Comparison of ENCODE assay signal across 33 cellular contexts in genomic region chr2:54752439-54752838, GRCh38. TPM values are rescaled to one million over a fixed set of nuclear protein-coding genes. Genes with fewer than 3 reads are reported as not detected.
DNase-seq lines count a peak whose midpoint lies in the region; ATAC-seq, FAIRE-seq and TF ChIP-seq lines count a peak whose summit lies in the region.
"Had no signal": no experiment of that assay in that cellular context is flagged by ENCODE, and none has a peak within 500 bp of the region (broad histone marks: within the 10 kb centered on the region; RNA-seq: fewer than 3 reads in every experiment).

No MANE protein-coding gene starts in this region.

- H3K4me3 ChIP-seq in HEK293 (ENCODE audit: low read depth, low read length) (no peak overlapping the region), K562 (no peak overlapping the region), H1 (ENCODE audit: extremely low read depth in 1 of 4, insufficient read depth in 2 of 4, low read depth in 3 of 4, low read length in 4 of 4) (no peak overlapping the region)
- H3K4me3 ChIP-seq: A549; BLaER1; BLaER1 treated with 17β-estradiol and CSF1 and Interleukin-3, amounts not matched to agents 10 nM and 100 nM had no signal

- H4K91ac ChIP-seq in H1 (replicated peaks; ENCODE audit: insufficient read length, low read length) = no peak overlapping the region

- H3K79me2 ChIP-seq in K562 (ENCODE audit: control insufficient read depth, insufficient read depth, low read length) (no peaks in the 10 kb centered on the region), H1 (ENCODE audit: control insufficient read depth in 1 of 2, insufficient read depth in 2 of 2, low read length in 2 of 2) (no peaks in the 10 kb centered on the region)

- H3K9me3 ChIP-seq in HEK293 (ENCODE audit: control insufficient read depth, insufficient read depth, low read depth, low read length) (no peaks in the 10 kb centered on the region), K562 (replicated peaks; ENCODE audit: control insufficient read depth, insufficient read depth, low read depth, low read length) (no peaks in the 10 kb centered on the region), H1 (ENCODE audit: insufficient read depth in 2 of 2, low read depth in 1 of 2, low read length in 1 of 2) (no peaks in the 10 kb centered on the region)
- H3K9me3 ChIP-seq: A549, BE2C, BLaER1, Caco-2 had no signal

- H3K23me2 ChIP-seq in H1 (ENCODE audit: low read depth, low read length) = no peaks in the 10 kb centered on the region

- H3K27ac ChIP-seq in HEK293 (ENCODE audit: extremely low read depth, low read depth, low read length) = no peak overlapping the region
- H3K27ac ChIP-seq in K562 (ENCODE audit: extremely low read depth, low read depth, low read length) = no peak overlapping the region
- H3K27ac ChIP-seq in H1 (ENCODE audit: low read depth, low read length) = no peak overlapping the region
- H3K27ac ChIP-seq: 22Rv1; A549; BLaER1; BLaER1 treated with 17β-estradiol and CSF1 and Interleukin-3, amounts not matched to agents 10 nM and 100 nM; C4-2B had no signal

- H3K56ac ChIP-seq in H1 (replicated peaks; ENCODE audit: insufficient read length, low read depth, low read length) = no peak overlapping the region

- no peak overlapping the region for H4K5ac ChIP-seq in H1 (ENCODE audit: insufficient read length, low read depth, low read length)

- H3K27ac Mint-ChIP-seq in activated CD8-positive, alpha-beta memory T cell treated with anti-CD3 and anti-CD28 coated beads, Interleukin-2, amount 10 ng/mL, durations not matched to agents 7 days and 5 days = no peak overlapping the region
- H3K27ac Mint-ChIP-seq: CD14-positive monocyte; CD4-positive, alpha-beta memory T cell; CD4-positive, alpha-beta T cell; CD4-positive, CD25-positive, alpha-beta regulatory T cell; CD8-positive, alpha-beta memory T cell; CD8-positive, alpha-beta T cell had no signal

- CTCF ChIA-PET in HEK293 (lab: Yijun Ruan, JAX) (no interaction called here), K562 (lab: Yijun Ruan, JAX; ENCODE audit: low intra/inter-chr PET ratio) (no interaction called here), H1 (lab: Charles Lee; ENCODE audit: partially characterized antibody) (no interaction called here)
- CTCF ChIA-PET in activated CD8-positive, alpha-beta memory T cell treated with anti-CD3 and anti-CD28 coated beads, Interleukin-2, amount 10 ng/mL, durations not matched to agents 7 days and 5 days (lab: Charles Lee) = no interaction called here

- no peaks in the 10 kb centered on the region for H3K9me1 ChIP-seq in K562 (ENCODE audit: control insufficient read depth, insufficient read depth, low read length)

- in situ Hi-C loops in K562 (cut with MboI) = no loop called here

- no peak overlapping the region for H2BK12ac ChIP-seq in H1 (ENCODE audit: low read depth, low read length)

- no peak for TF ChIP-seq POLR2A in K562 (conservative IDR thresholded peaks at IDR 0.05)
- no peak for TF ChIP-seq POLR2A in H1 (IDR thresholded peaks at IDR 0.05; ENCODE audit: control extremely low read depth in 1 of 2, low read depth in 2 of 2, low read length in 2 of 2)

- ATAC-seq in K562 (no peak), SK-N-SH treated with all-trans-retinoic acid at 6 μM for 48 hours (no peak)
- ATAC-seq in activated CD8-positive, alpha-beta memory T cell treated with anti-CD3 and anti-CD28 coated beads, Interleukin-2, amount 10 ng/mL, durations not matched to agents 7 days and 5 days = no peak
- ATAC-seq: A549; CD8-positive, alpha-beta T cell had no signal

- no peaks in the 10 kb centered on the region for H3K36me3 ChIP-seq in HEK293 (ENCODE audit: control insufficient read depth in 2 of 2, insufficient read depth in 1 of 2, low read length in 2 of 2)
- no peaks in the 10 kb centered on the region for H3K36me3 ChIP-seq in K562 (ENCODE audit: control insufficient read depth, insufficient read depth, low read length)
- no peaks in the 10 kb centered on the region for H3K36me3 ChIP-seq in H1 (ENCODE audit: control insufficient read depth in 2 of 4, insufficient read depth in 4 of 4, low read length in 3 of 4)
- H3K36me3 ChIP-seq: BE2C; BLaER1; BLaER1 treated with 17β-estradiol and CSF1 and Interleukin-3, amounts not matched to agents 10 nM and 100 nM had no signal

- DNase-seq in K562 (ENCODE audit: extremely low read depth in 1 of 4, low spot score in 3 of 4) = no peak
- DNase-seq in H1 (ENCODE audit: low read depth in 1 of 2, low spot score in 2 of 2) = no peak
- no peak for DNase-seq in GM10266 (ENCODE audit: extremely low spot score)
- no peak for DNase-seq in activated CD8-positive, alpha-beta memory T cell treated with anti-CD3 and anti-CD28 coated beads, Interleukin-2, amount 10 ng/mL, durations not matched to agents 7 days and 5 days
- DNase-seq: 8988T; ACHN; AML-193; BE2C; C1 segment of cervical spinal cord; Caco-2; Calu3; CD4-positive, alpha-beta memory T cell; CD4-positive, alpha-beta T cell; CD4-positive, CD25-positive, alpha-beta regulatory T cell; CD8-positive, alpha-beta memory T cell; CD8-positive, alpha-beta T cell; COR-L47; DMS 273 treated with DMSO at 0.1 percent for 48 hours; DMS153; DMS53; DMS79; DMS79 treated with DMSO at 0.1 percent for 48 hours; DND-41; EL had no signal

- H3K4me1 Mint-ChIP-seq in activated CD8-positive, alpha-beta memory T cell treated with anti-CD3 and anti-CD28 coated beads, Interleukin-2, amount 10 ng/mL, durations not matched to agents 7 days and 5 days = no peaks in the 10 kb centered on the region
- H3K4me1 Mint-ChIP-seq: CD4-positive, alpha-beta memory T cell; CD4-positive, CD25-positive, alpha-beta regulatory T cell; CD8-positive, alpha-beta memory T cell had no signal

- no TSS peak for BruUV-seq in K562 (replicated peaks; lab: Mats Ljungman, UMichigan)

- POLR2A ChIA-PET in HEK293 (lab: Yijun Ruan, JAX) (no interaction called here), K562 (lab: Yijun Ruan, JAX) (no interaction called here), H1 (lab: Charles Lee; ENCODE audit: partially characterized antibody) (no interaction called here)

- H4K8ac ChIP-seq in H1 (ENCODE audit: extremely low read depth, insufficient read depth, low read length) = no peak overlapping the region

- no peaks in the 10 kb centered on the region for H3K36me3 Mint-ChIP-seq in activated CD8-positive, alpha-beta memory T cell treated with anti-CD3 and anti-CD28 coated beads, Interleukin-2, amount 10 ng/mL, durations not matched to agents 7 days and 5 days
- H3K36me3 Mint-ChIP-seq: CD14-positive monocyte; CD4-positive, alpha-beta memory T cell; CD4-positive, CD25-positive, alpha-beta regulatory T cell; CD8-positive, alpha-beta memory T cell; CD8-positive, alpha-beta T cell had no signal

- intact Hi-C loops in K562 (cut with micrococcal nuclease) = no loop called here

- H3K27me3 ChIP-seq in K562 (ENCODE audit: control insufficient read depth in 2 of 2, insufficient read depth in 2 of 2, low read length in 2 of 2) (peaks cover 3 to 11% of the 10 kb centered on the region in 2 experiments; a peak in 3 of 5 replicates), H1 (replicated peaks in 1 of 4; ENCODE audit: control insufficient read depth in 3 of 4, extremely low read depth in 1 of 4, insufficient read depth in 3 of 4, low read length in 3 of 4) (no peaks in the 10 kb centered on the region)
- H3K27me3 ChIP-seq: BE2C; BLaER1; BLaER1 treated with 17β-estradiol and CSF1 and Interleukin-3, amounts not matched to agents 10 nM and 100 nM had no signal

- no peaks in the 10 kb centered on the region for H4K20me1 ChIP-seq in K562 (replicated peaks; ENCODE audit: control insufficient read depth, insufficient read depth, low read length)
- no peaks in the 10 kb centered on the region for H4K20me1 ChIP-seq in H1 (replicated peaks in 1 of 2; ENCODE audit: control insufficient read depth in 1 of 2, insufficient read depth in 2 of 2, low read length in 2 of 2)
- H4K20me1 ChIP-seq: BLaER1; BLaER1 treated with 17β-estradiol and CSF1 and Interleukin-3, amounts not matched to agents 10 nM and 100 nM had no signal

- H2AK5ac ChIP-seq in H1 (ENCODE audit: low read depth, low read length) = no peak overlapping the region

- no peaks in the 10 kb centered on the region for H3K9me3 Mint-ChIP-seq in activated CD8-positive, alpha-beta memory T cell treated with anti-CD3 and anti-CD28 coated beads, Interleukin-2, amount 10 ng/mL, durations not matched to agents 7 days and 5 days (ENCODE audit: low read depth)
- H3K9me3 Mint-ChIP-seq: CD4-positive, alpha-beta memory T cell; CD4-positive, alpha-beta T cell; CD8-positive, alpha-beta T cell had no signal

- no peak overlapping the region for H3K23ac ChIP-seq in H1 (ENCODE audit: insufficient read length)

- no peak for TF ChIP-seq EP300 in K562 (IDR thresholded peaks at IDR 0.05; ENCODE audit: low read length)
- TF ChIP-seq EP300 in H1 (IDR thresholded peaks at IDR 0.05; ENCODE audit: borderline replicate concordance in 1 of 2, low read depth in 2 of 2, low read length in 2 of 2) = no peak

- no peak overlapping the region for H2BK20ac ChIP-seq in H1 (ENCODE audit: low read length)

- no peak overlapping the region for H3K4ac ChIP-seq in H1 (replicated peaks; ENCODE audit: insufficient read length, low read depth, low read length)

- H3K14ac ChIP-seq in H1 (ENCODE audit: insufficient read length) = no peak overlapping the region

- TF ChIP-seq RAD21 in K562 (CRISPR knock-in tag; conservative IDR thresholded peaks at IDR 0.05 in 1 of 2, IDR thresholded peaks at IDR 0.05 in 1 of 2) (no peak), H1 (IDR thresholded peaks at IDR 0.05 in 1 of 2, conservative IDR thresholded peaks at IDR 0.05 in 1 of 2; ENCODE audit: low read depth in 2 of 2, low read length in 2 of 2) (no peak)

- WGBS in K562 (ENCODE audit: insufficient coverage, low coverage, missing lambda C conversion rate) = 0% methylated on average over 1 of the region's 1 CpG
- WGBS in H1 (ENCODE audit: extremely low coverage in 1 of 2, insufficient coverage in 1 of 2, insufficient read length in 1 of 2, insufficient replicate concordance in 2 of 2, low coverage in 1 of 2, low lambda C conversion rate in 2 of 2, missing lambda C conversion rate in 1 of 2), 2 experiments = 84% methylated on average over 1 of the region's 1 CpG; no CpG with 5 or more reads in 1 of the 2 experiments

- FAIRE-seq in K562 (lab: Jason Lieb, UNC) (no peak), H1 (lab: Jason Lieb, UNC) (no peak)
- FAIRE-seq: A549 had no signal

- H2BK15ac ChIP-seq in H1 (ENCODE audit: low read length) = no peak overlapping the region

- no peak overlapping the region for H3K9ac ChIP-seq in K562 (ENCODE audit: insufficient read depth in 1 of 2, low read depth in 2 of 2, low read length in 2 of 2)
- H3K9ac ChIP-seq in H1 (replicated peaks in 1 of 4; ENCODE audit: extremely low read depth in 1 of 4, low read depth in 3 of 4, low read length in 3 of 4) = no peak overlapping the region
- H3K9ac ChIP-seq: BLaER1; BLaER1 treated with 17β-estradiol and CSF1 and Interleukin-3, amounts not matched to agents 10 nM and 100 nM had no signal

- H3K4me1 ChIP-seq in HEK293 (ENCODE audit: control insufficient read depth, insufficient read depth, low read length) (no peaks in the 10 kb centered on the region; the same call in 1 of the 2 replicates), K562 (replicated peaks in 1 of 2; ENCODE audit: control insufficient read depth in 2 of 2, insufficient read depth in 2 of 2, low read length in 2 of 2) (no peaks in the 10 kb centered on the region), H1 (replicated peaks in 1 of 4; ENCODE audit: control insufficient read depth in 3 of 4, insufficient read depth in 4 of 4, low read length in 3 of 4) (peaks cover 2 to 4% (median 3%) of the 10 kb centered on the region in 4 experiments; a peak in 5 of 7 replicates)
- H3K4me1 ChIP-seq: A549, Caco-2 had no signal

- H3K79me1 ChIP-seq in H1 (ENCODE audit: low read depth, low read length) = no peaks in the 10 kb centered on the region

- no peak overlapping the region for H3K18ac ChIP-seq in H1 (ENCODE audit: extremely low read depth, low read length)

- H3K4me2 ChIP-seq in K562 (ENCODE audit: insufficient read depth, low read length) (no peak overlapping the region), H1 (ENCODE audit: insufficient read depth in 1 of 2, low read depth in 2 of 2, low read length in 2 of 2) (no peak overlapping the region)
- H3K4me2 ChIP-seq: A549; BLaER1; BLaER1 treated with 17β-estradiol and CSF1 and Interleukin-3, amounts not matched to agents 10 nM and 100 nM had no signal

- no peak overlapping the region for H2AFZ ChIP-seq in K562 (ENCODE audit: low read depth, low read length)
- no peak overlapping the region for H2AFZ ChIP-seq in H1 (ENCODE audit: low read length)

- no peak for TF ChIP-seq CTCF in HEK293 (tag by site-specific recombination; IDR thresholded peaks at IDR 0.05)
- no peak for TF ChIP-seq CTCF in K562 (IDR thresholded peaks at IDR 0.05 in 2 of 3, conservative IDR thresholded peaks at IDR 0.05 in 1 of 3; ENCODE audit: insufficient read depth in 2 of 3, low read depth in 1 of 3, low read length in 3 of 3)
- no peak for TF ChIP-seq CTCF in H1 (IDR thresholded peaks at IDR 0.05; ENCODE audit: control extremely low read depth in 1 of 3, insufficient read depth in 1 of 3, low read depth in 1 of 3, low read length in 3 of 3)
- no peak for TF ChIP-seq CTCF in GM10266 (IDR thresholded peaks at IDR 0.05; ENCODE audit: control insufficient read depth, insufficient read depth, low read depth, missing control alignments)

- H3K4me3 Mint-ChIP-seq in activated CD8-positive, alpha-beta memory T cell treated with anti-CD3 and anti-CD28 coated beads, Interleukin-2, amount 10 ng/mL, durations not matched to agents 7 days and 5 days = no peak overlapping the region
- H3K4me3 Mint-ChIP-seq: B cell; CD14-positive monocyte; CD4-positive, alpha-beta memory T cell; CD4-positive, alpha-beta T cell; CD4-positive, CD25-positive, alpha-beta regulatory T cell; CD8-positive, alpha-beta memory T cell; CD8-positive, alpha-beta T cell had no signal

- H2BK120ac ChIP-seq in H1 (replicated peaks; ENCODE audit: low read depth, low read length) = no peak overlapping the region

- no peak overlapping the region for H2BK5ac ChIP-seq in H1 (ENCODE audit: low read depth, low read length)

- H3K27me3 Mint-ChIP-seq in activated CD8-positive, alpha-beta memory T cell treated with anti-CD3 and anti-CD28 coated beads, Interleukin-2, amount 10 ng/mL, durations not matched to agents 7 days and 5 days = peaks cover 6% of the 10 kb centered on the region
- H3K27me3 Mint-ChIP-seq: B cell; CD4-positive, alpha-beta memory T cell; CD4-positive, alpha-beta T cell; CD8-positive, alpha-beta memory T cell had no signal

RNA-seq across cellular contexts. Expression of gene EML6, which starts 29.0 kb away (rescaled TPM):
- total RNA-seq in K562 (2011; cell fraction: chromatin; rRNA removed; ENCODE audit: low replicate concordance) = 0.97 and 1.5 TPM in 2 replicates
- under 0.01 and 0.26 TPM in 2 replicates for total RNA-seq in K562 (2011; cell fraction: nucleolus; rRNA removed)
- 0.66 and 1.2 TPM in 2 replicates for total RNA-seq in K562 (2011; cell fraction: nucleoplasm; rRNA removed)
- 0.23 and 0.29 TPM in 2 replicates for total RNA-seq in K562 (2014; rRNA removed)
- total RNA-seq in K562 (2014; rRNA removed; fragmentation: Illumina TruSeq; extraction: Trizol) = 0.11 and 0.41 TPM in 2 replicates
- total RNA-seq in K562 (2015; rRNA removed; fragmentation: Illumina TruSeq; extraction: Trizol) = 0.07 and 0.26 TPM in 2 replicates
- total RNA-seq in K562 (2021) = 0.35 and 0.49 TPM in 2 replicates
- 0.56 and 0.88 TPM in 2 replicates for polyA plus RNA-seq in K562 (2011; rRNA removed)
- 0.54 and 0.62 TPM in 2 replicates for polyA plus RNA-seq in K562 (2011; cell fraction: cytosol; rRNA removed)
- polyA plus RNA-seq in K562 (2011; cell fraction: nucleus; rRNA removed) = 2.7 and 3.2 TPM in 2 replicates
- polyA plus RNA-seq in K562 (2012) = 0.08 and 0.60 TPM in 2 replicates
- 0.25 and 0.71 TPM in 2 replicates for polyA plus RNA-seq in K562 (2014; fragmentation: Illumina TruSeq; extraction: Trizol)
- polyA plus RNA-seq in K562 (2014; fragmentation: Nextera tagmentation; extraction: Ambion mirVana) = under 1 TPM; 0.29 to 0.39 TPM
- 0.07 and 0.92 TPM in 2 replicates for polyA plus RNA-seq in K562 (2014; rRNA removed)
- polyA minus RNA-seq in K562 (2011; rRNA and poly(A)+ RNA removed) = 0.21 and 0.48 TPM in 2 replicates
- polyA minus RNA-seq in K562 (2011; cell fraction: cytosol; rRNA and poly(A)+ RNA removed) = not detected in 2 replicates
- 0.44 and 0.81 TPM in 2 replicates for polyA minus RNA-seq in K562 (2011; cell fraction: nucleus; rRNA and poly(A)+ RNA removed)
- 1.6 and 2.9 TPM in 2 replicates for total RNA-seq in H1 (2021; fragmentation: NEBNext Ultra II Directional; extraction: Animal tissue kit (Norgen Biotek cat#: 25700))
- polyA plus RNA-seq in H1 (2011; rRNA removed) = 1.2 and 1.9 TPM in 2 replicates
- 2.0 TPM for polyA plus RNA-seq in H1 (2011; cell fraction: cytosol; rRNA removed)
- 7.0 TPM for polyA plus RNA-seq in H1 (2011; cell fraction: nucleus; rRNA removed)
- polyA plus RNA-seq in H1 (2012, experiment 1 of 2) = 0.76 to 2.3 TPM (median 2.0 TPM) in 4 replicates
- polyA plus RNA-seq in H1 (2012, experiment 2 of 2) = 0.07 TPM
- 0.47 TPM for polyA plus RNA-seq in H1 (2013, experiment 1 of 2)
- 0.44 TPM for polyA plus RNA-seq in H1 (2013, experiment 2 of 2)
- 0.91 and 1.1 TPM in 2 replicates for polyA minus RNA-seq in H1 (2011; rRNA and poly(A)+ RNA removed)
- 2.2 TPM for polyA minus RNA-seq in H1 (2011; cell fraction: cytosol; rRNA and poly(A)+ RNA removed)
- 6.6 TPM for polyA minus RNA-seq in H1 (2011; cell fraction: nucleus; rRNA and poly(A)+ RNA removed)
- 1 to 10 TPM; 1.5 to 3.1 TPM for total RNA-seq in activated CD8-positive, alpha-beta memory T cell treated with anti-CD3 and anti-CD28 coated beads, Interleukin-2, amount 10 ng/mL, durations not matched to agents 7 days and 5 days
- polyA plus RNA-seq: CD14-positive monocyte had no signal

Comparison
In these comparisons a context has a peak if more than half of its experiments do, and no peak if none do; other contexts are left out.
1. Of the 44 proteins assayed by ChIP-seq in both K562 and HEK293: peak only in K562: none; only in HEK293: none; in both: ZNF146; in neither: 43.